Comparison of ENCODE assay signal across 8 cellular contexts in genomic region chr5:471750-472058, GRCh38. TPM values are rescaled to one million over a fixed set of nuclear protein-coding genes. Genes with fewer than 3 reads are reported as not detected.
DNase-seq lines count a peak whose midpoint lies in the region; ATAC-seq, FAIRE-seq and TF ChIP-seq lines count a peak whose summit lies in the region.

No MANE protein-coding gene starts in this region.

- FAIRE-seq in A549 (lab: Jason Lieb, UNC): no peak

- no peak overlapping the region for H2BK5ac ChIP-seq in mesendoderm (ENCODE audit: low read length)

- H3K56ac ChIP-seq in mesendoderm (ENCODE audit: low read length): peak overlapping the region; percentile 93

- H3K9me3 Mint-ChIP-seq in activated naive CD8-positive, alpha-beta T cell treated with anti-CD3 and anti-CD28 coated beads, Interleukin-2, amount 50 U/mL, for 24 hours: no peaks in the 10 kb centered on the region

- H3K9ac ChIP-seq in mesendoderm (ENCODE audit: low read length): peak overlapping the region; percentile 89

- H3K4ac ChIP-seq in mesendoderm (ENCODE audit: low read depth, low read length): no peak overlapping the region

- peak overlapping the region; percentile 87 for H3K4me3 Mint-ChIP-seq in activated naive CD8-positive, alpha-beta T cell treated with anti-CD3 and anti-CD28 coated beads, Interleukin-2, amount 50 U/mL, for 24 hours

- no peak for TF ChIP-seq RAD21 in A549 (conservative IDR thresholded peaks at IDR 0.05 in 1 of 2, IDR thresholded peaks at IDR 0.05 in 1 of 2)

- peak overlapping the region; percentile 74 for H3K4me3 ChIP-seq in A549
- H3K4me3 ChIP-seq in HFF-Myc (replicated peaks; ENCODE audit: low read depth, low read length): peak overlapping the region; percentile 85
- H3K4me3 ChIP-seq in mesendoderm (ENCODE audit: low read length): no peak overlapping the region

- H2BK120ac ChIP-seq in mesendoderm (ENCODE audit: low read depth, low read length): no peak overlapping the region

- ATAC-seq in A549 (no peak), HG03342 (IDR thresholded peaks at IDR 0.05; ENCODE audit: unreplicated experiment) (no peak), HG02981 (IDR thresholded peaks at IDR 0.05; ENCODE audit: unreplicated experiment) (no peak), GM21360 (IDR thresholded peaks at IDR 0.05; ENCODE audit: unreplicated experiment) (no peak), HG02870 (IDR thresholded peaks at IDR 0.05; ENCODE audit: unreplicated experiment) (no peak)
- ATAC-seq in activated naive CD8-positive, alpha-beta T cell treated with anti-CD3 and anti-CD28 coated beads, Interleukin-2, amount 50 U/mL, for 24 hours: no peak

- TF ChIP-seq POLR2A in A549 (IDR thresholded peaks at IDR 0.05; ENCODE audit: low read length): no peak

- no peak overlapping the region for H3K18ac ChIP-seq in mesendoderm (ENCODE audit: low read length)

- CTCF ChIA-PET in A549 (lab: Yijun Ruan, JAX): interaction anchor here (1.1 kb wide), 1 partner anchor 25 kb away, joined by 9 read pairs; no protein-coding TSS in a partner anchor

- TF ChIP-seq CTCF in A549 (IDR thresholded peaks at IDR 0.05): no peak
- TF ChIP-seq CTCF in HFF-Myc (IDR thresholded peaks at IDR 0.05; ENCODE audit: low read depth, low read length, missing control alignments): no peak

- no peak overlapping the region for H4K8ac ChIP-seq in mesendoderm (ENCODE audit: low read depth, low read length)

- peaks cover 5% of the 10 kb centered on the region for H3K27me3 Mint-ChIP-seq in activated naive CD8-positive, alpha-beta T cell treated with anti-CD3 and anti-CD28 coated beads, Interleukin-2, amount 50 U/mL, for 24 hours

- no peaks in the 10 kb centered on the region for H3K79me1 ChIP-seq in mesendoderm (ENCODE audit: low read length)

- no peak overlapping the region for H2AK5ac ChIP-seq in mesendoderm (ENCODE audit: low read length)

- peaks cover 19% of the 10 kb centered on the region for H3K36me3 Mint-ChIP-seq in activated naive CD8-positive, alpha-beta T cell treated with anti-CD3 and anti-CD28 coated beads, Interleukin-2, amount 50 U/mL, for 24 hours (ENCODE audit: low read depth)

- peaks cover 27% of the 10 kb centered on the region for H3K4me1 Mint-ChIP-seq in activated naive CD8-positive, alpha-beta T cell treated with anti-CD3 and anti-CD28 coated beads, Interleukin-2, amount 50 U/mL, for 24 hours

- H3K4me1 ChIP-seq in A549 (peaks cover 16% of the 10 kb centered on the region), mesendoderm (ENCODE audit: control insufficient read depth, low read depth, low read length) (no peaks in the 10 kb centered on the region)

- peaks cover 17% of the 10 kb centered on the region for H3K27me3 ChIP-seq in mesendoderm (ENCODE audit: insufficient read depth, low read length, poor library complexity)

- 84% methylated on average over 6 of the region's 6 CpGs for WGBS in A549 (ENCODE audit: missing lambda C conversion rate)
- no CpG with 5 or more reads among the region's 6 CpGs for WGBS in mesendoderm (ENCODE audit: extremely low coverage, insufficient coverage, low lambda C conversion rate)

- TF ChIP-seq EP300 in A549 (IDR thresholded peaks at IDR 0.05): no peak

- H4K5ac ChIP-seq in mesendoderm (ENCODE audit: low read length): no peak overlapping the region

- H2BK15ac ChIP-seq in mesendoderm (replicated peaks; ENCODE audit: low read depth): no peak overlapping the region

- H3K27ac ChIP-seq in A549 (peak overlapping the region; percentile 77 to 94; a peak in 5 of 6 replicates), mesendoderm (ENCODE audit: low read depth, low read length) (no peak overlapping the region)

- no peak overlapping the region for H3K23ac ChIP-seq in mesendoderm (ENCODE audit: low read length)

- peak overlapping the region; percentile 86 for H3K27ac Mint-ChIP-seq in activated naive CD8-positive, alpha-beta T cell treated with anti-CD3 and anti-CD28 coated beads, Interleukin-2, amount 50 U/mL, for 24 hours

- H3K4me2 ChIP-seq in A549: peak overlapping the region; percentile 96
- H3K4me2 ChIP-seq in mesendoderm (ENCODE audit: low read length): no peak overlapping the region

- H3K9me3 ChIP-seq in A549: no peaks in the 10 kb centered on the region

- DNase-seq in A549 (ENCODE audit: low read depth in 1 of 2, low spot score in 1 of 2) (no peak), HFF-Myc (ENCODE audit: extremely low read depth, low read depth) (no peak), mesendoderm (no peak)
- no peak for DNase-seq in activated naive CD8-positive, alpha-beta T cell treated with anti-CD3 and anti-CD28 coated beads, Interleukin-2, amount 50 U/mL, for 24 hours

- no peaks in the 10 kb centered on the region for H3K79me2 ChIP-seq in mesendoderm (ENCODE audit: control insufficient read depth, insufficient read depth, low read length)

- POLR2A ChIA-PET in A549 (lab: Yijun Ruan, JAX): interaction anchor here (2.0 kb wide), 1 partner anchor 25 kb away, joined by 4 read pairs; no protein-coding TSS in a partner anchor

- H3K36me3 ChIP-seq in mesendoderm (ENCODE audit: control insufficient read depth, insufficient read depth, low read length): no peaks in the 10 kb centered on the region

TF ChIP-seq in A549, 52 proteins besides CTCF, POLR2A, EP300 and RAD21:
- TF ChIP-seq CBX2 (IDR thresholded peaks at IDR 0.05; ENCODE audit: borderline replicate concordance, low read depth) (no peak), MYC (IDR thresholded peaks at IDR 0.05; ENCODE audit: borderline replicate concordance, low read length) (no peak), HOXB5 (CRISPR knock-in tag; IDR thresholded peaks at IDR 0.05) (no peak), GATA3 (IDR thresholded peaks at IDR 0.05; ENCODE audit: borderline replicate concordance) (no peak), HMGXB4 (CRISPR knock-in tag; IDR thresholded peaks at IDR 0.05; ENCODE audit: borderline replicate concordance) (no peak), MAFK (IDR thresholded peaks at IDR 0.05; ENCODE audit: partially characterized antibody) (no peak), CHD2 (IDR thresholded peaks at IDR 0.05; ENCODE audit: low read length, partially characterized antibody) (no peak)

RNA-seq across cellular contexts. Expression of gene EXOC3, which starts 28.7 kb away (rescaled TPM):
- 20.0 and 25.1 TPM in 2 replicates for polyA plus RNA-seq in A549 (2011; rRNA removed)
- polyA plus RNA-seq in A549 (2012; cell fraction: cytosol; rRNA removed): 18.4 and 20.4 TPM in 2 replicates
- polyA plus RNA-seq in A549 (2012; cell fraction: nucleus; rRNA removed): 53.4 and 60.7 TPM in 2 replicates
- polyA plus RNA-seq in A549 (2017; fragmentation: RNase III; extraction: RNeasy Plus Mini Kit Qiagen cat#74134 plus additional on column Dnase treatment): 33.6 to 36.2 TPM (median 34.0 TPM) in 3 replicates
- 23.6 and 25.2 TPM in 2 replicates for polyA minus RNA-seq in A549 (2011; rRNA and poly(A)+ RNA removed)
- polyA plus RNA-seq in mesendoderm (2013, experiment 1 of 2): 16.9 TPM
- polyA plus RNA-seq in mesendoderm (2013, experiment 2 of 2): 16.9 TPM

RNA-seq across cellular contexts. Expression of gene SLC9A3, which starts 52.5 kb away (rescaled TPM):
- polyA plus RNA-seq in A549 (2011; rRNA removed) (1.3 and 1.5 TPM in 2 replicates), A549 (2017; fragmentation: RNase III; extraction: RNeasy Plus Mini Kit Qiagen cat#74134 plus additional on column Dnase treatment) (1.3 TPM in 3 replicates)
- 1.5 and 2.7 TPM in 2 replicates for polyA plus RNA-seq in A549 (2012; cell fraction: cytosol; rRNA removed)
- polyA plus RNA-seq in A549 (2012; cell fraction: nucleus; rRNA removed): 2.2 TPM in 2 replicates
- 0.17 and 0.34 TPM in 2 replicates for polyA minus RNA-seq in A549 (2011; rRNA and poly(A)+ RNA removed)
- polyA plus RNA-seq in mesendoderm (2013, experiment 1 of 2): 1.1 TPM
- 1.1 TPM for polyA plus RNA-seq in mesendoderm (2013, experiment 2 of 2)
